9 cellular contexts compared by ENCODE assay signal in genomic region chr1:51736702-51737101, GRCh38.
A peak's percentile ranks its signal among the peaks of the same experiment; 100 is the strongest.
DNase-seq lines count a peak whose midpoint lies in the region; ATAC-seq and TF ChIP-seq lines count a peak whose summit lies in the region.
"Had no signal": no experiment of that assay in that cellular context is flagged by ENCODE, and none has a peak within 500 bp of the region (broad histone marks: within the 10 kb centered on the region; RNA-seq: fewer than 3 reads in every experiment).

No MANE protein-coding gene starts in this region.

- DNase-seq in activated CD4-positive, alpha-beta T cell treated with anti-CD3 and anti-CD28 coated beads for 36 hours, result no peak
- no peak for DNase-seq in activated CD4-positive, alpha-beta T cell treated with anti-CD3 and anti-CD28 coated beads for 4 hours
- DNase-seq in heart right ventricle (peak in 1 of 2 donors; percentile 36), tibial artery (no peak), hepatic stellate cell (ENCODE audit: low spot score) (no peak), GM10248 (ENCODE audit: extremely low spot score) (no peak)

- no peak overlapping the region for H3K27ac Mint-ChIP-seq in activated CD4-positive, alpha-beta T cell treated with anti-CD3 and anti-CD28 coated beads for 36 hours
- no peak overlapping the region for H3K27ac Mint-ChIP-seq in activated T-helper 17 cell treated with anti-CD3 and anti-CD28 coated beads, Interleukin-2, amount 50 U/mL, for 72 hours
- H3K27ac Mint-ChIP-seq: activated naive CD4-positive, alpha-beta T cell treated with anti-CD3 and anti-CD28 coated beads, Interleukin-2, amount 50 U/mL, for 72 hours had no signal

- intact Hi-C loops in activated CD4-positive, alpha-beta T cell treated with anti-CD3 and anti-CD28 coated beads for 36 hours (cut with DNase I, micrococcal nuclease), result no loop called here
- intact Hi-C loops in heart right ventricle (cut with DNase I) (loop anchor here in 2 of 10 donors (5.0 kb wide), 1 partner anchor 69 kb away; no protein-coding TSS in a partner anchor), tibial artery (cut with DNase I; ENCODE audit: low total_unique reads) (no loop called here)

- peak overlapping the region in 4 of 10 donors; percentile 13 to 71 (median 45) for H3K27ac ChIP-seq in heart right ventricle
- H3K27ac ChIP-seq in tibial artery, result peak overlapping the region; percentile 86 to 89

- peaks cover 4 to 82% (median 59%) of the 10 kb centered on the region in 9 donors for H3K4me1 ChIP-seq in heart right ventricle
- peaks cover 0 to 91% (median 46%) of the 10 kb centered on the region in 4 donors for H3K4me1 ChIP-seq in tibial artery

- H3K4me3 Mint-ChIP-seq in activated CD4-positive, alpha-beta T cell treated with anti-CD3 and anti-CD28 coated beads for 36 hours, result no peak overlapping the region
- H3K4me3 Mint-ChIP-seq in activated T-helper 17 cell treated with anti-CD3 and anti-CD28 coated beads, Interleukin-2, amount 50 U/mL, for 72 hours, result no peak overlapping the region

- no peak overlapping the region for H3K4me3 ChIP-seq in heart right ventricle
- H3K4me3 ChIP-seq in tibial artery, result no peak overlapping the region

- H3K27me3 ChIP-seq in heart right ventricle (no peaks in the 10 kb centered on the region), tibial artery (no peaks in the 10 kb centered on the region)

- POLR2A ChIA-PET in activated CD4-positive, alpha-beta T cell treated with anti-CD3 and anti-CD28 coated beads for 36 hours (lab: Charles Lee), result interaction anchor here (0.7 kb wide), 1 partner anchor 1999 kb away, joined by 3 read pairs; no protein-coding TSS in a partner anchor
- POLR2A ChIA-PET in GM10248 (lab: Yijun Ruan, JAX), result no interaction called here

- peak; percentile 70 for ATAC-seq in activated CD4-positive, alpha-beta T cell treated with anti-CD3 and anti-CD28 coated beads for 36 hours
- ATAC-seq in SK-N-SH treated with all-trans-retinoic acid at 6 μM for 48 hours, result 0 out of 3 replicates have a peak, but pooled peaks have one; percentile 16
- peak in 5 of 8 donors; percentile 27 to 66 (median 54) for ATAC-seq in heart right ventricle
- no peak for ATAC-seq in activated T-helper 17 cell treated with anti-CD3 and anti-CD28 coated beads, Interleukin-2, amount 50 U/mL, for 72 hours (replicated peaks)

- no peak for TF ChIP-seq CTCF in heart right ventricle (IDR thresholded peaks at IDR 0.05)
- no peak for TF ChIP-seq CTCF in tibial artery (IDR thresholded peaks at IDR 0.05)
- TF ChIP-seq CTCF in GM10248 (IDR thresholded peaks at IDR 0.05; ENCODE audit: control extremely low read depth, extremely low read depth, low read depth, missing control alignments), result no peak

- no peaks in the 10 kb centered on the region for H3K27me3 Mint-ChIP-seq in activated CD4-positive, alpha-beta T cell treated with anti-CD3 and anti-CD28 coated beads for 36 hours
- H3K27me3 Mint-ChIP-seq in activated T-helper 17 cell treated with anti-CD3 and anti-CD28 coated beads, Interleukin-2, amount 50 U/mL, for 72 hours, result no peaks in the 10 kb centered on the region

- H3K9me3 Mint-ChIP-seq in activated CD4-positive, alpha-beta T cell treated with anti-CD3 and anti-CD28 coated beads for 36 hours (ENCODE audit: low read depth), result no peaks in the 10 kb centered on the region
- no peaks in the 10 kb centered on the region for H3K9me3 Mint-ChIP-seq in activated T-helper 17 cell treated with anti-CD3 and anti-CD28 coated beads, Interleukin-2, amount 50 U/mL, for 72 hours
- H3K9me3 Mint-ChIP-seq: activated naive CD4-positive, alpha-beta T cell treated with anti-CD3 and anti-CD28 coated beads, Interleukin-2, amount 50 U/mL, for 72 hours had no signal

- H3K36me3 ChIP-seq in heart right ventricle (peaks cover 0 to under 1% (median 0%) of the 10 kb centered on the region in 9 donors), tibial artery (no peaks in the 10 kb centered on the region)

- no peaks in the 10 kb centered on the region for H3K9me3 ChIP-seq in heart right ventricle
- H3K9me3 ChIP-seq in tibial artery, result no peaks in the 10 kb centered on the region

- CTCF ChIA-PET in activated CD4-positive, alpha-beta T cell treated with anti-CD3 and anti-CD28 coated beads for 36 hours (lab: Charles Lee), result interaction anchor here (0.7 to 0.9 kb wide), 3 partner anchors 32 to 238 kb away, joined by 3 to 4 read pairs (median 3); no protein-coding TSS in a partner anchor
- CTCF ChIA-PET in GM10248 (lab: Yijun Ruan, JAX), result interaction anchor here (1.0 to 2.5 kb wide), 3 partner anchors 8 to 314 kb away, joined by 3 to 5 read pairs (median 4); no protein-coding TSS in a partner anchor

- peaks cover 66% of the 10 kb centered on the region for H3K4me1 Mint-ChIP-seq in activated CD4-positive, alpha-beta T cell treated with anti-CD3 and anti-CD28 coated beads for 36 hours
- peaks cover 36% of the 10 kb centered on the region for H3K4me1 Mint-ChIP-seq in activated T-helper 17 cell treated with anti-CD3 and anti-CD28 coated beads, Interleukin-2, amount 50 U/mL, for 72 hours

- H3K36me3 Mint-ChIP-seq in activated CD4-positive, alpha-beta T cell treated with anti-CD3 and anti-CD28 coated beads for 36 hours (ENCODE audit: low read depth), result peaks cover under 1% of the 10 kb centered on the region
- H3K36me3 Mint-ChIP-seq in activated T-helper 17 cell treated with anti-CD3 and anti-CD28 coated beads, Interleukin-2, amount 50 U/mL, for 72 hours (ENCODE audit: low read depth), result no peaks in the 10 kb centered on the region
- H3K36me3 Mint-ChIP-seq: activated naive CD4-positive, alpha-beta T cell treated with anti-CD3 and anti-CD28 coated beads, Interleukin-2, amount 50 U/mL, for 72 hours had no signal

TF ChIP-seq in SK-N-SH treated with all-trans-retinoic acid at 6 μM for 48 hours, 23 proteins besides CTCF, POLR2A, EP300 and RAD21 (continues in another document):
- TF ChIP-seq POU6F1 (CRISPR knock-in tag; IDR thresholded peaks at IDR 0.05; ENCODE audit: borderline replicate concordance, low read depth) (no peak), ZNF70 (CRISPR knock-in tag; IDR thresholded peaks at IDR 0.05) (no peak), CSRNP3 (CRISPR knock-in tag; IDR thresholded peaks at IDR 0.05) (no peak), ZNF8 (CRISPR knock-in tag; IDR thresholded peaks at IDR 0.05) (no peak), ISL1 (CRISPR knock-in tag; IDR thresholded peaks at IDR 0.05) (no peak), PATZ1 (CRISPR knock-in tag; IDR thresholded peaks at IDR 0.05; ENCODE audit: borderline replicate concordance) (no peak), TCF4 (CRISPR knock-in tag; IDR thresholded peaks at IDR 0.05; ENCODE audit: borderline replicate concordance) (no peak), TOX (CRISPR knock-in tag; IDR thresholded peaks at IDR 0.05; ENCODE audit: borderline replicate concordance) (no peak), OSR1 (CRISPR knock-in tag; IDR thresholded peaks at IDR 0.05) (no peak), ZNF565 (CRISPR knock-in tag; conservative IDR thresholded peaks at IDR 0.05; ENCODE audit: low read depth) (no peak), GLIS3 (CRISPR knock-in tag; IDR thresholded peaks at IDR 0.05) (no peak), ZFP3 (CRISPR knock-in tag; IDR thresholded peaks at IDR 0.05) (no peak), SNAI2 (CRISPR knock-in tag; IDR thresholded peaks at IDR 0.05) (no peak), ZFP30 (CRISPR knock-in tag; IDR thresholded peaks at IDR 0.05) (no peak)
